Comparison of ENCODE assay signal across 17 cellular contexts in the genomic region with DNA sequence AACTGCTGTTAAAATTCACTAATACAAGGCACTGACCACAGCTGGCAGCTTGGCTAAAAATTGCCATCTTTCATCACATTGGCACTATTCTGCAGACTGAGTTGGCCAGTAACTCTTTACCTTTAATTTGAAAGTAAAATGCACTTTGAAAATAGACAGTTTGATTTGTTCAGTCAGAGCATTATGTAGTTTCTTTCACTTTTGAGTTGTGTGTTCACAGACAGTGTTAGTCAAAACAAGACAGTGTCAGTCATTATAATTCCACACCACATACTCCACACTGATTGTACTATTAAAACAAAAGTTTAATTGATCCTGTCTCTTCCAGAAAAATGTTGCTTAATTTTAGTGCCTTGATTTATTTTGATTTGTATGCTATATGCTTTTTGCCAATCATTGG.
DNase-seq lines count a peak whose midpoint lies in the region; ATAC-seq lines count a peak whose summit lies in the region.
"Had no signal": no experiment of that assay in that cellular context is flagged by ENCODE, and none has a peak within 500 bp of the region (broad histone marks: within the 10 kb centered on the region; RNA-seq: fewer than 3 reads in every experiment).

No MANE protein-coding gene starts in this region.

- H3K9me3 ChIP-seq in KOPT-K1 (ENCODE audit: insufficient read depth, low read length, poor library complexity, severe bottlenecking), result no peaks in the 10 kb centered on the region
- H3K9me3 ChIP-seq: tibial nerve had no signal

- peak overlapping the region; percentile 89 for H3K27ac ChIP-seq in KOPT-K1 (ENCODE audit: low read depth, low read length, poor library complexity, severe bottlenecking)
- H3K27ac ChIP-seq: tibial nerve had no signal

- intact Hi-C loops in Right ventricle myocardium inferior (cut with DNase I), result no loop called here

- DNase-seq in activated CD4-positive, CD25-positive, alpha-beta regulatory T cell treated with anti-CD3 and anti-CD28 coated beads, Interleukin-2, amount 50 U/mL, for 72 hours, result no peak
- DNase-seq in medulla oblongata (ENCODE audit: extremely low spot score), result peak; percentile 16
- DNase-seq in Right ventricle myocardium inferior (ENCODE audit: missing footprints), result no peak
- DNase-seq in putamen (ENCODE audit: low spot score), result no peak
- no peak for DNase-seq in retina
- DNase-seq: 8988T; activated CD4-positive, alpha-beta T cell treated with anti-CD3 and anti-CD28 coated beads, Interleukin-2, amount 50 U/mL, for 4 hours; amygdala; Calu3; effector CD4-positive, alpha-beta T cell; Kasumi-1; kidney glomerular epithelial cell; naive B cell had no signal

- no peaks in the 10 kb centered on the region for H3K36me3 ChIP-seq in KOPT-K1 (ENCODE audit: insufficient read depth, low read length)

- ATAC-seq in activated CD4-positive, CD25-positive, alpha-beta regulatory T cell treated with anti-CD3 and anti-CD28 coated beads, Interleukin-2, amount 50 U/mL, for 24 hours, result peak; percentile 82 to 91
- peak; percentile 42 for ATAC-seq in GM21526 (IDR thresholded peaks at IDR 0.05; ENCODE audit: low FRiP score, unreplicated experiment)
- no peak for ATAC-seq in Right ventricle myocardium inferior
